In the genomic region with DNA sequence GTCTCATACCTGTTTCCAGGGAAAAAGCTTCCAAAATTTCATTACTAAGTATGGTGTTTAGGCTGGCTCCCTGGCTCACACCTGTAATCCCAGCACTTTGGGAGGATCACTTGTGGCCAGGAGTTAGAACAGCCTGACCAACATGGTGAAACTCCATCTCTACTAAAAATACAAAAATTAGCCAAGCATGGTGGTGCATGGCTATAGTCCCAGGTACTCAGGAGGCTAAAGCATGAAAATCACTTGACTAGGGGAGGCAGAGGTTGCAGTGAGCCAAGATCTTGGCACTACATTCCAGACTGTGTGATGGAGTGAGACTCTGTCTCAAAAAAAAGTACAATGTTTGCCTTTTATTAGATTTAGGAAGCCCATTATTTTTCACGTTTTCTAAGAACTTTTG, we compare ENCODE assay signal across 3 cellular contexts.
"Had no signal": no experiment of that assay in that cellular context is flagged by ENCODE, and none has a peak within 500 bp of the region (broad histone marks: within the 10 kb centered on the region; RNA-seq: fewer than 3 reads in every experiment).

No MANE protein-coding gene starts in this region.

- DNase-seq: GDM1, GF-D8 had no signal

- H3K4me3 ChIP-seq: GM12878 had no signal
